17 cellular contexts compared by ENCODE assay signal in the genomic region with DNA sequence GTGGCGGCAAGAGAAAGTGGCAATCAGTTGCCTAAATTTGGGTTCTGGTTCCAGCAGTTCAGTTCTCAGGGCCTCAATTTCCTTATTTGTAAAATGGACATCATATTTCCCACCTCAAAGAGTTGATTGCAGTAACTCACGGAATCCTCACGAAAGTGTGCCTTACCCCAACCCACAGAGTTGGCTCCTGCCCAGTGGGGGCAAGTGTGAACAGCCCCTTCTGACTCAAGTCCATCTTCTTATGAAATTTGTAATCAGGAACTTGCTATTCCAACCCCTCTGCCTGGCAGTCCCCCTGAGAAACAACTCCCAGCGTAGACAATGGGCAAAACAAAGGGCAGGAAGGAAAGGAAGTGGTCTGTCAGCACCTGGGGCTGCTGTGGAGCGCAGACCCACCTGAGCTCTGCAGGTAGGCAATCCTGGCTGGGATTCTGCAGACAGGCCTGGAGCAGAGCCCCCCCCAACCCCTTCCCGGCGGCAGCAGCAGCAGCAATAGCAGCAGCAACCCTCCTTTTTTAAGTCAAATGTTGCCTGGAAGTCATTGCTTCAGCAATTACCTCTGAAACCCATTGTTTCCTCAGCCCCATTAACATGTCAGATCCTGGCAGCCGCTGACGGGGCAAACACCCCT.
DNase-seq lines count a peak whose midpoint lies in the region; ATAC-seq and TF ChIP-seq lines count a peak whose summit lies in the region.
"Had no signal": no experiment of that assay in that cellular context is flagged by ENCODE, and none has a peak within 500 bp of the region (broad histone marks: within the 10 kb centered on the region; RNA-seq: fewer than 3 reads in every experiment).

No MANE protein-coding gene starts in this region.

- no peak for TF ChIP-seq CTCF in endodermal cell (conservative IDR thresholded peaks at IDR 0.05)
- no peak for TF ChIP-seq CTCF in upper lobe of right lung (IDR thresholded peaks at IDR 0.05)
- TF ChIP-seq CTCF in right lobe of liver (IDR thresholded peaks at IDR 0.05): no peak

- H3K27ac ChIP-seq in HUES6 (ENCODE audit: low read depth, low read length) (peak overlapping the region; percentile 67), endodermal cell (ENCODE audit: low read depth, low read length) (no peak overlapping the region), upper lobe of right lung (peak overlapping the region; percentile 24), right lobe of liver (no peak overlapping the region)
- H3K27ac ChIP-seq: HL-60, KMS-11, PC-9 had no signal

- no peaks in the 10 kb centered on the region for H3K36me3 Mint-ChIP-seq in endodermal cell (ENCODE audit: low read depth)
- H3K36me3 Mint-ChIP-seq: CD4-positive, CD25-positive, alpha-beta regulatory T cell had no signal

- H3K4me1 ChIP-seq in HUES6 (ENCODE audit: control insufficient read depth, insufficient read depth, low read length): peaks cover 59% of the 10 kb centered on the region
- peaks cover 6% of the 10 kb centered on the region for H3K4me1 ChIP-seq in endodermal cell (ENCODE audit: control insufficient read depth, insufficient read depth, low read length)
- H3K4me1 ChIP-seq in upper lobe of right lung: no peaks in the 10 kb centered on the region
- no peaks in the 10 kb centered on the region for H3K4me1 ChIP-seq in right lobe of liver

- peaks cover 9% of the 10 kb centered on the region for H3K27me3 Mint-ChIP-seq in endodermal cell (ENCODE audit: insufficient read depth)

- intact Hi-C loops in upper lobe of right lung (cut with DNase I): no loop called here
- intact Hi-C loops in right lobe of liver (cut with DNase I): no loop called here

- no peak for TF ChIP-seq POLR2A in right lobe of liver (IDR thresholded peaks at IDR 0.05)

- H3K4me1 Mint-ChIP-seq in endodermal cell: peaks cover 28% of the 10 kb centered on the region
- H3K4me1 Mint-ChIP-seq: CD4-positive, CD25-positive, alpha-beta regulatory T cell had no signal

- H3K27me3 ChIP-seq in HUES6 (ENCODE audit: control insufficient read depth, insufficient read depth, low read length) (no peaks in the 10 kb centered on the region), endodermal cell (ENCODE audit: control insufficient read depth, insufficient read depth, low read length, poor library complexity, severe bottlenecking) (peaks cover 16% of the 10 kb centered on the region), upper lobe of right lung (no peaks in the 10 kb centered on the region), right lobe of liver (no peaks in the 10 kb centered on the region)

- H3K36me3 ChIP-seq in HUES6 (ENCODE audit: control insufficient read depth, insufficient read depth, low read length): no peaks in the 10 kb centered on the region
- H3K36me3 ChIP-seq in endodermal cell (ENCODE audit: control insufficient read depth, insufficient read depth, low read length): no peaks in the 10 kb centered on the region
- no peaks in the 10 kb centered on the region for H3K36me3 ChIP-seq in upper lobe of right lung
- no peaks in the 10 kb centered on the region for H3K36me3 ChIP-seq in right lobe of liver

- H3K9me3 Mint-ChIP-seq in endodermal cell: no peaks in the 10 kb centered on the region

- WGBS in endodermal cell (ENCODE audit: insufficient coverage in 1 of 2, insufficient read length in 1 of 2), 2 experiments: 45 to 55% methylated on average over 6 to 9 of the region's 9 CpGs
- 63% methylated on average over 6 of the region's 9 CpGs for WGBS in right lobe of liver (ENCODE audit: insufficient coverage, low coverage, low lambda C conversion rate, missing lambda C conversion rate)

- DNase-seq in endodermal cell (peak; percentile 89), iPS-NIHi7 (ENCODE audit: extremely low spot score) (peak; percentile 88), upper lobe of right lung (no peak), RPMI8226 (no peak), right lobe of liver (no peak)
- DNase-seq: ACHN; Calu3; CD4-positive, CD25-positive, alpha-beta regulatory T cell; GDM1; NCI-H1092 treated with DMSO at 0.1 percent for 48 hours; NCI-H1694; NCI-H748 treated with DMSO at 0.1 percent for 48 hours; PC-9 had no signal

- peak overlapping the region; percentile 94 for H3K27ac Mint-ChIP-seq in endodermal cell
- H3K27ac Mint-ChIP-seq: CD4-positive, CD25-positive, alpha-beta regulatory T cell had no signal

- no peaks in the 10 kb centered on the region for H3K9me3 ChIP-seq in HUES6 (ENCODE audit: control insufficient read depth, insufficient read depth, low read depth, low read length)
- H3K9me3 ChIP-seq in endodermal cell (ENCODE audit: control insufficient read depth, low read length): no peaks in the 10 kb centered on the region
- H3K9me3 ChIP-seq in upper lobe of right lung: no peaks in the 10 kb centered on the region
- no peaks in the 10 kb centered on the region for H3K9me3 ChIP-seq in right lobe of liver

- H3K9ac ChIP-seq in HUES6 (ENCODE audit: low read length): peak overlapping the region; percentile 53
- H3K9ac ChIP-seq in endodermal cell (ENCODE audit: extremely low read depth, low read length, poor library complexity, severe bottlenecking): no peak overlapping the region
- H3K9ac ChIP-seq: KMS-11 had no signal

- no peak for ATAC-seq in upper lobe of right lung
- no peak for ATAC-seq in HG03135 (IDR thresholded peaks at IDR 0.05; ENCODE audit: unreplicated experiment)
- no peak for ATAC-seq in right lobe of liver

- no peak overlapping the region for H3K4me3 Mint-ChIP-seq in endodermal cell
- H3K4me3 Mint-ChIP-seq: CD4-positive, CD25-positive, alpha-beta regulatory T cell had no signal

- no peak overlapping the region for H3K4me3 ChIP-seq in HUES6 (ENCODE audit: low read depth, low read length)
- no peak overlapping the region for H3K4me3 ChIP-seq in endodermal cell (ENCODE audit: low read length)
- no peak overlapping the region for H3K4me3 ChIP-seq in upper lobe of right lung
- H3K4me3 ChIP-seq in right lobe of liver: no peak overlapping the region
- H3K4me3 ChIP-seq: PC-9 had no signal

Comparison
In these comparisons a context has a peak if more than half of its experiments do, and no peak if none do; other contexts are left out.
1. H3K27ac ChIP-seq: peak in HUES6 (single experiment) and upper lobe of right lung (single experiment); none in endodermal cell (single experiment) and right lobe of liver (0 of 3).
2. DNase-seq: peak in endodermal cell (single experiment) and iPS-NIHi7 (single experiment); none in upper lobe of right lung (single experiment), RPMI8226 (single experiment) and right lobe of liver (0 of 3).